1 cellular context compared by ENCODE assay signal in genomic region chr17:44308320-44308818, GRCh38.
TF ChIP-seq lines count a peak whose summit lies in the region.

RUNDC3A (plus strand) TSS chr17:44308601; CDS start chr17:44308833, 232 bp downstream.

TF ChIP-seq in HepG2, 621 proteins besides CTCF, POLR2A, EP300 and RAD21 (continued from another document and continues in another):
- TF ChIP-seq ZBTB37 (CRISPR knock-in tag; IDR thresholded peaks at IDR 0.05) (no peak), BORCS8-MEF2B (CRISPR knock-in tag; IDR thresholded peaks at IDR 0.05) (peak; percentile 87), ZGPAT (CRISPR knock-in tag; IDR thresholded peaks at IDR 0.05) (peak; percentile 89; the same call in 1 of the 2 replicates), RFX3 (CRISPR knock-in tag; IDR thresholded peaks at IDR 0.05) (no peak), GTF3A (CRISPR knock-in tag; conservative IDR thresholded peaks at IDR 0.05) (no peak), AKAP8 (CRISPR knock-in tag; IDR thresholded peaks at IDR 0.05) (no peak), EZH2 (conservative IDR thresholded peaks at IDR 0.05; ENCODE audit: low read depth, low read length) (no peak), ZSCAN22 (CRISPR knock-in tag; IDR thresholded peaks at IDR 0.05) (no peak), FOXP1 (IDR thresholded peaks at IDR 0.05) (no peak), FOXP1 (CRISPR knock-in tag; IDR thresholded peaks at IDR 0.05) (0 out of 2 replicates have a peak, but pooled peaks have one; percentile 6), SP4 (CRISPR knock-in tag; IDR thresholded peaks at IDR 0.05) (peak; percentile 83), TBX3 (IDR thresholded peaks at IDR 0.05; ENCODE audit: borderline replicate concordance) (no peak), CEBPB (IDR thresholded peaks at IDR 0.05; ENCODE audit: borderline replicate concordance, low read depth, low read length) (no peak), SIN3B (IDR thresholded peaks at IDR 0.05; ENCODE audit: low read length) (no peak), TFDP1 (CRISPR knock-in tag; IDR thresholded peaks at IDR 0.05; ENCODE audit: borderline replicate concordance) (no peak), ZNF160 (CRISPR knock-in tag; IDR thresholded peaks at IDR 0.05) (peak; percentile 88), CREB1 (IDR thresholded peaks at IDR 0.05) (peak; percentile 95), CREB1 (CRISPR knock-in tag; IDR thresholded peaks at IDR 0.05) (peak; percentile 94), ZNF17 (CRISPR knock-in tag; IDR thresholded peaks at IDR 0.05) (no peak), ZEB1 (IDR thresholded peaks at IDR 0.05; ENCODE audit: insufficient replicate concordance, low read depth) (no peak), SMARCE1 (IDR thresholded peaks at IDR 0.05; ENCODE audit: borderline replicate concordance) (no peak), RAD51 (IDR thresholded peaks at IDR 0.05; ENCODE audit: borderline replicate concordance) (no peak), ATF2 (CRISPR knock-in tag; IDR thresholded peaks at IDR 0.05) (peak; percentile 79; the same call in 1 of the 2 replicates), PAWR (CRISPR knock-in tag; IDR thresholded peaks at IDR 0.05; ENCODE audit: borderline replicate concordance) (no peak), FOXK2 (IDR thresholded peaks at IDR 0.05) (no peak), POLR2AphosphoS5 (IDR thresholded peaks at IDR 0.05; ENCODE audit: low read depth, low read length) (no peak), RXRA (CRISPR knock-in tag; IDR thresholded peaks at IDR 0.05) (no peak), FOSL1 (CRISPR knock-in tag; IDR thresholded peaks at IDR 0.05; ENCODE audit: borderline replicate concordance) (no peak), SNAPC4 (CRISPR knock-in tag; IDR thresholded peaks at IDR 0.05) (no peak), ZC3H13 (CRISPR knock-in tag; IDR thresholded peaks at IDR 0.05) (0 out of 2 replicates have a peak, but pooled peaks have one; percentile 64), ZMAT3 (CRISPR knock-in tag; conservative IDR thresholded peaks at IDR 0.05) (peak; percentile 85), EED (CRISPR knock-in tag; IDR thresholded peaks at IDR 0.05) (no peak), ZNF512 (CRISPR knock-in tag; IDR thresholded peaks at IDR 0.05) (no peak), ZFP36L1 (CRISPR knock-in tag; IDR thresholded peaks at IDR 0.05) (0 out of 2 replicates have a peak, but pooled peaks have one; percentile 66), ZNF841 (CRISPR knock-in tag; IDR thresholded peaks at IDR 0.05; ENCODE audit: borderline replicate concordance) (0 out of 2 replicates have a peak, but pooled peaks have one; percentile 82), MXD1 (CRISPR knock-in tag; IDR thresholded peaks at IDR 0.05) (peak; percentile 75), CENPBD1 (CRISPR knock-in tag; IDR thresholded peaks at IDR 0.05; ENCODE audit: borderline replicate concordance, low read depth) (no peak), NAIF1 (CRISPR knock-in tag; IDR thresholded peaks at IDR 0.05; ENCODE audit: borderline replicate concordance) (no peak), SRSF4 (IDR thresholded peaks at IDR 0.05; ENCODE audit: low read depth, low read length, poor library complexity, severe bottlenecking) (no peak), ZSCAN12 (CRISPR knock-in tag; IDR thresholded peaks at IDR 0.05) (peak; percentile 96), CAMTA2 (CRISPR knock-in tag; IDR thresholded peaks at IDR 0.05; ENCODE audit: borderline replicate concordance) (peak; percentile 79; the same call in 1 of the 2 replicates), POGZ (CRISPR knock-in tag; IDR thresholded peaks at IDR 0.05) (peak; percentile 49), KLF16 (CRISPR knock-in tag; IDR thresholded peaks at IDR 0.05) (peak in 1 of 2 experiments; percentile 96; a peak in 2 of 4 replicates)
- TF ChIP-seq, protein P1, sequence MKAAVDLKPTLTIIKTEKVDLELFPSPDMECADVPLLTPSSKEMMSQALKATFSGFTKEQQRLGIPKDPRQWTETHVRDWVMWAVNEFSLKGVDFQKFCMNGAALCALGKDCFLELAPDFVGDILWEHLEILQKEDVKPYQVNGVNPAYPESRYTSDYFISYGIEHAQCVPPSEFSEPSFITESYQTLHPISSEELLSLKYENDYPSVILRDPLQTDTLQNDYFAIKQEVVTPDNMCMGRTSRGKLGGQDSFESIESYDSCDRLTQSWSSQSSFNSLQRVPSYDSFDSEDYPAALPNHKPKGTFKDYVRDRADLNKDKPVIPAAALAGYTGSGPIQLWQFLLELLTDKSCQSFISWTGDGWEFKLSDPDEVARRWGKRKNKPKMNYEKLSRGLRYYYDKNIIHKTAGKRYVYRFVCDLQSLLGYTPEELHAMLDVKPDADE (CRISPR knock-in tag; IDR thresholded peaks at IDR 0.05), result peak; percentile 72; the same call in 1 of the 2 replicates
- TF ChIP-seq, protein P2, sequence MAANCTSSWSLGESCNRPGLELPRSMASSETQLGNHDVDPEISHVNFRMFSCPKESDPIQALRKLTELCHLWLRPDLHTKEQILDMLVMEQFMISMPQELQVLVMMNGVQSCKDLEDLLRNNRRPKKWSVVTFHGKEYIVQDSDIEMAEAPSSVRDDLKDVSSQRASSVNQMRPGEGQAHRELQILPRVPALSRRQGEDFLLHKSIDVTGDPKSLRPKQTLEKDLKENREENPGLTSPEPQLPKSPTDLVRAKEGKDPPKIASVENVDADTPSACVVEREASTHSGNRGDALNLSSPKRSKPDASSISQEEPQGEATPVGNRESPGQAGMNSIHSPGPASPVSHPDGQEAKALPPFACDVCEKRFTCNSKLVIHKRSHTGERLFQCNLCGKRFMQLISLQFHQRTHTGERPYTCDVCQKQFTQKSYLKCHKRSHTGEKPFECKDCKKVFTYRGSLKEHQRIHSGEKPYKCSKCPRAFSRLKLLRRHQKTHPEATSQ (CRISPR knock-in tag; IDR thresholded peaks at IDR 0.05; ENCODE audit: borderline replicate concordance), result no peak
- TF ChIP-seq, protein P3, sequence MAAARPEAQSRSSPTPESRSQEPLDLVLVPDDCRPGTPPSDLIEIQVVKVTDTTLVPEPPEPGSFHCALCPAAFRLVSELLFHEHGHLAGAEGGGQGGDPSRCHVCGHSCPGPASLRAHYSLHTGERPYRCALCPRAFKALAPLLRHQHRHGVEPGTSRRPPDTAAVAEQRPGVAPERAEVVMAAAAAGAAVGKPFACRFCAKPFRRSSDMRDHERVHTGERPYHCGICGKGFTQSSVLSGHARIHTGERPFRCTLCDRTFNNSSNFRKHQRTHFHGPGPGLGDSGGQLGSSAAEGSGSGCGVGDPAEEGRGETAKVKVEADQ (CRISPR knock-in tag; IDR thresholded peaks at IDR 0.05; ENCODE audit: borderline replicate concordance), result peak; percentile 57; the same call in 1 of the 2 replicates
- TF ChIP-seq, protein P4, sequence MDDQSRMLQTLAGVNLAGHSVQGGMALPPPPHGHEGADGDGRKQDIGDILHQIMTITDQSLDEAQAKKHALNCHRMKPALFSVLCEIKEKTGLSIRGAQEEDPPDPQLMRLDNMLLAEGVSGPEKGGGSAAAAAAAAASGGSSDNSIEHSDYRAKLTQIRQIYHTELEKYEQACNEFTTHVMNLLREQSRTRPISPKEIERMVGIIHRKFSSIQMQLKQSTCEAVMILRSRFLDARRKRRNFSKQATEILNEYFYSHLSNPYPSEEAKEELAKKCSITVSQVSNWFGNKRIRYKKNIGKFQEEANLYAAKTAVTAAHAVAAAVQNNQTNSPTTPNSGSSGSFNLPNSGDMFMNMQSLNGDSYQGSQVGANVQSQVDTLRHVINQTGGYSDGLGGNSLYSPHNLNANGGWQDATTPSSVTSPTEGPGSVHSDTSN (CRISPR knock-in tag; IDR thresholded peaks at IDR 0.05; ENCODE audit: borderline replicate concordance), result 0 out of 2 replicates have a peak, but pooled peaks have one; percentile 42
